In the genomic region with DNA sequence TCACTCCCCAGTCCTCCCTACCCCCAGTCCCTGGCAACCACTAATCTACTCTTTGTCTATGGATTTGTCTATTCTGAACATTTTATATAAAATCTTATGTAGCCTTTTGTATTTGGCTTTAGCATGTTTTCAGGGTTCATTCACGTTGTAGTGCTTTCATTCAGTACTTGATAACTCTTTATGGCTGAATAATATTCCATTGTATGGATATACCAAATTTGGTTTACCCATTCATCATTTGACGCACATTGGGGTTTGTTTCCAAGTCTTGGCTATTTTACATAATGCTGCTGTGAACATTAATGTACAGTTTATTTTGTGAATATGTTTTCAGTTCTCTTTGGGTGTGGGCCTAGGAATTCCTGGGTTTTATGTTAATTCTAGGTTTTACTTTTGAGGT, we compare ENCODE assay signal across 16 cellular contexts. TPM values are rescaled to one million over a fixed set of nuclear protein-coding genes. Genes with fewer than 3 reads are reported as not detected.
A peak's percentile ranks its signal among the peaks of the same experiment; 100 is the strongest.
DNase-seq lines count a peak whose midpoint lies in the region; ATAC-seq and TF ChIP-seq lines count a peak whose summit lies in the region.
"Had no signal": no experiment of that assay in that cellular context is flagged by ENCODE, and none has a peak within 500 bp of the region (broad histone marks: within the 10 kb centered on the region; RNA-seq: fewer than 3 reads in every experiment).

No MANE protein-coding gene starts in this region.

- ATAC-seq in activated CD8-positive, alpha-beta memory T cell treated with anti-CD3 and anti-CD28 coated beads, Interleukin-2, amount 10 ng/mL, durations not matched to agents 7 days and 5 days: no peak
- no peak for ATAC-seq in HG03520 (IDR thresholded peaks at IDR 0.05; ENCODE audit: unreplicated experiment)
- ATAC-seq: sciatic nerve; stimulated activated memory B cell treated with anti-CD40 and anti-IgM and Interleukin-4, amounts not matched to agents 10 μg/mL and 1 μg/mL and 100 μg/mL, for 72 hours; T-helper 17 cell had no signal

- CTCF ChIA-PET in activated CD8-positive, alpha-beta memory T cell treated with anti-CD3 and anti-CD28 coated beads, Interleukin-2, amount 10 ng/mL, durations not matched to agents 7 days and 5 days (lab: Charles Lee): no interaction called here

- H3K4me3 ChIP-seq in NB4 (ENCODE audit: low read depth, low read length): peak overlapping the region; percentile 36

- DNase-seq in activated CD4-positive, alpha-beta T cell treated with anti-CD3 and anti-CD28 coated beads, Interleukin-2, amount 10 ng/mL, durations not matched to agents 24 days and 14 days: no peak
- DNase-seq in activated CD4-positive, alpha-beta T cell treated with anti-CD3 and anti-CD28 coated beads, Interleukin-2, amount 50 U/mL, for 4 hours: no peak
- no peak for DNase-seq in NB4 (ENCODE audit: low read depth)
- DNase-seq in glutamatergic neuron: no peak
- no peak for DNase-seq in osteocyte (ENCODE audit: extremely low spot score, unreplicated experiment)
- no peak for DNase-seq in activated CD8-positive, alpha-beta memory T cell treated with anti-CD3 and anti-CD28 coated beads, Interleukin-2, amount 10 ng/mL, durations not matched to agents 7 days and 5 days
- DNase-seq in activated CD4-positive, alpha-beta T cell treated with anti-CD3 and anti-CD28 coated beads for 48 hours: no peak
- DNase-seq: 8988T; activated T-cell treated with anti-CD3 and anti-CD28 coated beads, Interleukin-2, amount 50 U/mL, for 1 hour; NCI-H1417 treated with DMSO at 0.1 percent for 48 hours; NCI-H510A; T-helper 17 cell had no signal

- no peak overlapping the region for H3K27ac Mint-ChIP-seq in activated CD4-positive, alpha-beta T cell treated with anti-CD3 and anti-CD28 coated beads, Interleukin-2, amount 10 ng/mL, durations not matched to agents 24 days and 14 days
- H3K27ac Mint-ChIP-seq in glutamatergic neuron (ENCODE audit: unreplicated experiment) (peak overlapping the region; percentile 28), osteocyte (ENCODE audit: unreplicated experiment) (no peak overlapping the region)
- no peak overlapping the region for H3K27ac Mint-ChIP-seq in activated CD8-positive, alpha-beta memory T cell treated with anti-CD3 and anti-CD28 coated beads, Interleukin-2, amount 10 ng/mL, durations not matched to agents 7 days and 5 days
- H3K27ac Mint-ChIP-seq: stimulated activated memory B cell treated with anti-CD40 and anti-IgM and Interleukin-4, amounts not matched to agents 10 μg/mL and 1 μg/mL and 100 μg/mL, for 72 hours; T-helper 17 cell had no signal

- H3K27me3 Mint-ChIP-seq in activated CD4-positive, alpha-beta T cell treated with anti-CD3 and anti-CD28 coated beads, Interleukin-2, amount 10 ng/mL, durations not matched to agents 24 days and 14 days: no peaks in the 10 kb centered on the region
- H3K27me3 Mint-ChIP-seq in glutamatergic neuron (ENCODE audit: unreplicated experiment): peaks cover 8% of the 10 kb centered on the region
- no peaks in the 10 kb centered on the region for H3K27me3 Mint-ChIP-seq in osteocyte (ENCODE audit: unreplicated experiment)
- no peaks in the 10 kb centered on the region for H3K27me3 Mint-ChIP-seq in activated CD8-positive, alpha-beta memory T cell treated with anti-CD3 and anti-CD28 coated beads, Interleukin-2, amount 10 ng/mL, durations not matched to agents 7 days and 5 days
- H3K27me3 Mint-ChIP-seq: stimulated activated memory B cell treated with anti-CD40 and anti-IgM and Interleukin-4, amounts not matched to agents 10 μg/mL and 1 μg/mL and 100 μg/mL, for 72 hours; T-helper 17 cell had no signal

- peaks cover 35% of the 10 kb centered on the region for H3K4me1 Mint-ChIP-seq in activated CD4-positive, alpha-beta T cell treated with anti-CD3 and anti-CD28 coated beads, Interleukin-2, amount 10 ng/mL, durations not matched to agents 24 days and 14 days
- H3K4me1 Mint-ChIP-seq in glutamatergic neuron (ENCODE audit: low read depth, unreplicated experiment) (peaks cover 2% of the 10 kb centered on the region), osteocyte (ENCODE audit: unreplicated experiment) (peaks cover 45% of the 10 kb centered on the region)
- H3K4me1 Mint-ChIP-seq in activated CD8-positive, alpha-beta memory T cell treated with anti-CD3 and anti-CD28 coated beads, Interleukin-2, amount 10 ng/mL, durations not matched to agents 7 days and 5 days: peaks cover 45% of the 10 kb centered on the region

- no peak for TF ChIP-seq CTCF in NB4 (IDR thresholded peaks at IDR 0.05; ENCODE audit: low read depth, low read length)
- TF ChIP-seq CTCF in glutamatergic neuron (IDR thresholded peaks at IDR 0.05; ENCODE audit: partially characterized antibody, unreplicated experiment): no peak
- TF ChIP-seq CTCF in osteocyte (IDR thresholded peaks at IDR 0.05): no peak

- intact Hi-C loops in activated CD4-positive, alpha-beta T cell treated with anti-CD3 and anti-CD28 coated beads, Interleukin-2, amount 10 ng/mL, durations not matched to agents 24 days and 14 days (cut with micrococcal nuclease): no loop called here

- H3K36me3 Mint-ChIP-seq in activated CD4-positive, alpha-beta T cell treated with anti-CD3 and anti-CD28 coated beads, Interleukin-2, amount 10 ng/mL, durations not matched to agents 24 days and 14 days (ENCODE audit: low read depth): peaks cover 27% of the 10 kb centered on the region
- peaks cover 12% of the 10 kb centered on the region for H3K36me3 Mint-ChIP-seq in glutamatergic neuron (ENCODE audit: unreplicated experiment)
- H3K36me3 Mint-ChIP-seq in osteocyte (ENCODE audit: unreplicated experiment): peaks cover 10% of the 10 kb centered on the region
- H3K36me3 Mint-ChIP-seq in activated CD8-positive, alpha-beta memory T cell treated with anti-CD3 and anti-CD28 coated beads, Interleukin-2, amount 10 ng/mL, durations not matched to agents 7 days and 5 days: peaks cover 19% of the 10 kb centered on the region

- H3K4me3 Mint-ChIP-seq in activated CD4-positive, alpha-beta T cell treated with anti-CD3 and anti-CD28 coated beads, Interleukin-2, amount 10 ng/mL, durations not matched to agents 24 days and 14 days: peak overlapping the region; percentile 15
- H3K4me3 Mint-ChIP-seq in glutamatergic neuron (ENCODE audit: unreplicated experiment) (peak overlapping the region; percentile 98), osteocyte (ENCODE audit: unreplicated experiment) (peak overlapping the region; percentile 94)
- no peak overlapping the region for H3K4me3 Mint-ChIP-seq in activated CD8-positive, alpha-beta memory T cell treated with anti-CD3 and anti-CD28 coated beads, Interleukin-2, amount 10 ng/mL, durations not matched to agents 7 days and 5 days
- H3K4me3 Mint-ChIP-seq: stimulated activated memory B cell treated with anti-CD40 and anti-IgM and Interleukin-4, amounts not matched to agents 10 μg/mL and 1 μg/mL and 100 μg/mL, for 72 hours had no signal

- TF ChIP-seq POLR2A in NB4 (IDR thresholded peaks at IDR 0.05; ENCODE audit: extremely low read depth, insufficient read length): no peak

- H3K9me3 Mint-ChIP-seq in activated CD4-positive, alpha-beta T cell treated with anti-CD3 and anti-CD28 coated beads, Interleukin-2, amount 10 ng/mL, durations not matched to agents 24 days and 14 days: peaks cover 9% of the 10 kb centered on the region
- peaks cover 23% of the 10 kb centered on the region for H3K9me3 Mint-ChIP-seq in glutamatergic neuron (ENCODE audit: unreplicated experiment)
- peaks cover 9% of the 10 kb centered on the region for H3K9me3 Mint-ChIP-seq in osteocyte (ENCODE audit: unreplicated experiment)
- peaks cover 7% of the 10 kb centered on the region for H3K9me3 Mint-ChIP-seq in activated CD8-positive, alpha-beta memory T cell treated with anti-CD3 and anti-CD28 coated beads, Interleukin-2, amount 10 ng/mL, durations not matched to agents 7 days and 5 days (ENCODE audit: low read depth)

RNA-seq across cellular contexts. Expression of a gene that starts 2.6 kb away (rescaled TPM):
- total RNA-seq in activated CD4-positive, alpha-beta T cell treated with anti-CD3 and anti-CD28 coated beads, Interleukin-2, amount 10 ng/mL, durations not matched to agents 24 days and 14 days: 86.6 and 91.2 TPM in 2 replicates
- total RNA-seq in glutamatergic neuron (ENCODE audit: unreplicated experiment) (301 TPM), osteocyte (103 and 107 TPM in 2 replicates)
- 10 to 100 TPM; 58.4 to 59.4 TPM for total RNA-seq in activated CD8-positive, alpha-beta memory T cell treated with anti-CD3 and anti-CD28 coated beads, Interleukin-2, amount 10 ng/mL, durations not matched to agents 7 days and 5 days

RNA-seq across cellular contexts. Expression of a gene that starts 6.2 kb away (rescaled TPM):
- total RNA-seq in activated CD4-positive, alpha-beta T cell treated with anti-CD3 and anti-CD28 coated beads, Interleukin-2, amount 10 ng/mL, durations not matched to agents 24 days and 14 days: not detected in 2 replicates
- total RNA-seq in glutamatergic neuron (ENCODE audit: unreplicated experiment) (not detected), osteocyte (not detected in 2 replicates)
- not detected for total RNA-seq in activated CD8-positive, alpha-beta memory T cell treated with anti-CD3 and anti-CD28 coated beads, Interleukin-2, amount 10 ng/mL, durations not matched to agents 7 days and 5 days
- total RNA-seq: sciatic nerve, T-helper 17 cell, urinary bladder had no signal

RNA-seq across cellular contexts. Expression of a gene that starts 49.2 kb away (rescaled TPM):
- not detected in 2 replicates for total RNA-seq in activated CD4-positive, alpha-beta T cell treated with anti-CD3 and anti-CD28 coated beads, Interleukin-2, amount 10 ng/mL, durations not matched to agents 24 days and 14 days
- not detected for total RNA-seq in glutamatergic neuron (ENCODE audit: unreplicated experiment)
- total RNA-seq in osteocyte: not detected in 2 replicates
- not detected for total RNA-seq in activated CD8-positive, alpha-beta memory T cell treated with anti-CD3 and anti-CD28 coated beads, Interleukin-2, amount 10 ng/mL, durations not matched to agents 7 days and 5 days
- total RNA-seq: sciatic nerve, T-helper 17 cell, urinary bladder had no signal
